ENCODE assay signal across 8 cellular contexts in genomic region chr10:35379226-35380137, GRCh38. TPM values are rescaled to one million over a fixed set of nuclear protein-coding genes. Genes with fewer than 3 reads are reported as not detected.
DNase-seq lines count a peak whose midpoint lies in the region; ATAC-seq, FAIRE-seq and TF ChIP-seq lines count a peak whose summit lies in the region.

No MANE protein-coding gene starts in this region.

- peaks cover 3% of the 10 kb centered on the region for H3K79me1 ChIP-seq in H9 (ENCODE audit: insufficient read depth, low read depth, low read length, poor library complexity, severe bottlenecking)

- peaks cover 3% of the 10 kb centered on the region; the same call in 1 of the 2 replicates for H3K79me2 ChIP-seq in H9 (ENCODE audit: insufficient read depth, low read length)
- H3K79me2 ChIP-seq in PC-9 (ENCODE audit: low read depth): peaks cover 64% of the 10 kb centered on the region

- POLR2A ChIA-PET in PC-9 (lab: Charles Lee; ENCODE audit: unreplicated experiment): no interaction called here

- ATAC-seq in omental fat pad (ENCODE audit: low FRiP score): peak; percentile 63

- H2BK5ac ChIP-seq in H9 (ENCODE audit: insufficient read length, low read length): no peak overlapping the region

- no peak overlapping the region for H2AK5ac ChIP-seq in H9 (ENCODE audit: insufficient read length, low read length)

- BruUV-seq in PC-9 (replicated peaks; lab: Mats Ljungman, UMichigan): no TSS peak

- H3K4me1 ChIP-seq in H9 (ENCODE audit: insufficient read depth, low read length) (peaks cover 8% of the 10 kb centered on the region; the same call in 1 of the 2 replicates), prostate gland (replicated peaks) (no peaks in the 10 kb centered on the region), PC-9 (replicated peaks; ENCODE audit: insufficient read depth) (no peaks in the 10 kb centered on the region)

- H4K91ac ChIP-seq in H9 (ENCODE audit: insufficient read length, low read depth, low read length): no peak overlapping the region

- CTCF ChIA-PET in PC-9 (lab: Charles Lee): no interaction called here

- no peak overlapping the region for H3K18ac ChIP-seq in H9 (ENCODE audit: insufficient read length, low read depth, low read length)

- TF ChIP-seq POLR2A in prostate gland (IDR thresholded peaks at IDR 0.05): no peak

- intact Hi-C loops in prostate gland (cut with DNase I): no loop called here
- intact Hi-C loops in PC-9 (cut with micrococcal nuclease; ENCODE audit: unreplicated experiment): no loop called here

- H3K9me3 ChIP-seq in H9 (ENCODE audit: control insufficient read depth, low read depth, low read length) (no peaks in the 10 kb centered on the region), prostate gland (no peaks in the 10 kb centered on the region), PC-9 (ENCODE audit: insufficient read depth, low read depth) (no peaks in the 10 kb centered on the region)

- no peak overlapping the region for H2AFZ ChIP-seq in H9 (ENCODE audit: low read length)
- H2AFZ ChIP-seq in PC-9: no peak overlapping the region

- H3F3A ChIP-seq in PC-9 (ENCODE audit: insufficient read depth, low read depth): no peaks in the 10 kb centered on the region

- H3K9me2 ChIP-seq in PC-9 (ENCODE audit: insufficient read depth): no peaks in the 10 kb centered on the region

- no peak overlapping the region for H2BK20ac ChIP-seq in H9 (ENCODE audit: low read depth, low read length, poor library complexity, severe bottlenecking)

- DNase-seq in GM18507 (ENCODE audit: extremely low spot score, insufficient read length, low read depth): peak; percentile 30
- DNase-seq in H9: no peak
- DNase-seq in NCI-H69 (lab: John Stamatoyannopoulos, UW): peak; percentile 43
- no peak for DNase-seq in epithelial cell of proximal tubule (ENCODE audit: low read depth)
- no peak for DNase-seq in omental fat pad (ENCODE audit: low spot score)
- DNase-seq in DMS53 treated with DMSO at 0.1 percent for 48 hours (lab: John Stamatoyannopoulos, UW; ENCODE audit: unreplicated experiment): no peak
- no peak for DNase-seq in prostate gland (ENCODE audit: low spot score)
- no peak for DNase-seq in PC-9

- H3K9me3 Mint-ChIP-seq in H9: no peaks in the 10 kb centered on the region

- H3K56ac ChIP-seq in H9 (ENCODE audit: insufficient read length, low read depth, low read length): no peak overlapping the region

- H3K4me3 ChIP-seq in epithelial cell of proximal tubule (ENCODE audit: low read depth, low read length) (no peak overlapping the region), prostate gland (no peak overlapping the region), PC-9 (no peak overlapping the region)

- H2BK15ac ChIP-seq in H9 (ENCODE audit: low read depth, low read length): no peak overlapping the region

- no peak overlapping the region for H3K9ac ChIP-seq in H9 (ENCODE audit: extremely low read depth, insufficient read length, low read length)

- FAIRE-seq in GM18507 (lab: Jason Lieb, UNC): peak; percentile 80

- H3K27ac ChIP-seq in H9 (ENCODE audit: insufficient read length, low read depth, low read length) (no peak overlapping the region), prostate gland (no peak overlapping the region), PC-9 (no peak overlapping the region)

- WGBS in H9 (ENCODE audit: extremely low coverage, insufficient read length, low lambda C conversion rate): no CpG with 5 or more reads among the region's 11 CpGs
- 66% methylated on average over 11 of the region's 11 CpGs for WGBS in prostate gland

- no peaks in the 10 kb centered on the region for H3K27me3 ChIP-seq in H9 (ENCODE audit: insufficient read depth, low read length)
- no peaks in the 10 kb centered on the region for H3K27me3 ChIP-seq in prostate gland (replicated peaks; ENCODE audit: insufficient read depth)
- no peaks in the 10 kb centered on the region for H3K27me3 ChIP-seq in PC-9 (ENCODE audit: insufficient read depth, low read depth)

- no peak overlapping the region; a peak in 1 of 5 replicates for H3K4me3 Mint-ChIP-seq in H9

- H4K8ac ChIP-seq in H9 (replicated peaks; ENCODE audit: insufficient read length, low read depth, low read length): no peak overlapping the region

- peaks cover 36 to 43% of the 10 kb centered on the region in 2 experiments for H3K4me1 Mint-ChIP-seq in H9

- H3K23me2 ChIP-seq in H9 (ENCODE audit: insufficient read length, low read depth, low read length, poor library complexity, severe bottlenecking): no peaks in the 10 kb centered on the region

- no peak overlapping the region for H3K23ac ChIP-seq in H9 (ENCODE audit: insufficient read length, low read depth, low read length)

- H3K36me3 Mint-ChIP-seq in H9 (ENCODE audit: insufficient read depth in 1 of 3, low read depth in 3 of 3): no peaks in the 10 kb centered on the region

- H3K36me3 ChIP-seq in prostate gland (no peaks in the 10 kb centered on the region), PC-9 (ENCODE audit: low read depth) (no peaks in the 10 kb centered on the region)

- no peak overlapping the region for H4K5ac ChIP-seq in H9 (ENCODE audit: insufficient read length, low read depth, low read length)

- no peak overlapping the region for H2BK12ac ChIP-seq in H9 (ENCODE audit: insufficient read length, low read depth, low read length)

- peaks cover 2% of the 10 kb centered on the region for H4K20me1 ChIP-seq in H9 (ENCODE audit: control insufficient read depth, insufficient read depth, insufficient read length)
- H4K20me1 ChIP-seq in PC-9 (ENCODE audit: insufficient read depth): peaks cover 8% of the 10 kb centered on the region; the same call in 1 of the 2 replicates

- H3K4me2 ChIP-seq in H9 (ENCODE audit: insufficient read depth, insufficient read length, low read length): no peak overlapping the region
- no peak overlapping the region for H3K4me2 ChIP-seq in PC-9

- no peak overlapping the region for H3T11ph ChIP-seq in H9 (ENCODE audit: low read length)

- peak; percentile 41; the same call in 2 of the 3 replicates for TF ChIP-seq CTCF in H9 (conservative IDR thresholded peaks at IDR 0.05)
- peak; percentile 7 for TF ChIP-seq CTCF in epithelial cell of proximal tubule (conservative IDR thresholded peaks at IDR 0.05; ENCODE audit: low read depth, low read length)
- no peak for TF ChIP-seq CTCF in omental fat pad (IDR thresholded peaks at IDR 0.05)
- TF ChIP-seq CTCF in prostate gland (IDR thresholded peaks at IDR 0.05): no peak
- no peak for TF ChIP-seq CTCF in PC-9 (conservative IDR thresholded peaks at IDR 0.05)

- no peak overlapping the region for H2BK120ac ChIP-seq in H9 (ENCODE audit: low read depth, low read length, poor library complexity, severe bottlenecking)

- no peak overlapping the region for H3K14ac ChIP-seq in H9 (ENCODE audit: insufficient read depth, low read length)

- H3K4ac ChIP-seq in H9 (ENCODE audit: low read depth, low read length): no peak overlapping the region

- H3K27ac Mint-ChIP-seq in H9: peak overlapping the region; percentile 56 to 70 (median 56); a peak in 4 of 7 replicates

- no peaks in the 10 kb centered on the region for H3K27me3 Mint-ChIP-seq in H9 (ENCODE audit: low read depth)

RNA-seq across cellular contexts. Expression of gene CCNY, which starts 43.2 kb away (rescaled TPM):
- total RNA-seq in H9 (2021): 62.1 and 69.2 TPM in 2 replicates
- 27.2 and 38.1 TPM in 2 replicates for total RNA-seq in epithelial cell of proximal tubule
- total RNA-seq in omental fat pad: 10 to 100 TPM; 38.6 to 49.5 (median 47.2) TPM
- total RNA-seq in prostate gland: 10 to 100 TPM; 31.6 to 54.0 TPM
- total RNA-seq in PC-9 (2021): 54.9 and 69.5 TPM in 2 replicates

Comparison
In these comparisons a context has a peak if more than half of its experiments do, and no peak if none do; other contexts are left out.
1. DNase-seq: peak in GM18507 (single experiment) and NCI-H69 (single experiment); none in H9 (single experiment), epithelial cell of proximal tubule (single experiment), omental fat pad (single experiment), DMS53 treated with DMSO at 0.1 percent for 48 hours (single experiment), prostate gland (single experiment) and PC-9 (0 of 2).
2. CTCF ChIP-seq: peak in H9 (single experiment) and epithelial cell of proximal tubule (single experiment); none in omental fat pad (0 of 3), prostate gland (0 of 4) and PC-9 (single experiment).